ENCODE assay signal across 1 cellular context in the genomic region with DNA sequence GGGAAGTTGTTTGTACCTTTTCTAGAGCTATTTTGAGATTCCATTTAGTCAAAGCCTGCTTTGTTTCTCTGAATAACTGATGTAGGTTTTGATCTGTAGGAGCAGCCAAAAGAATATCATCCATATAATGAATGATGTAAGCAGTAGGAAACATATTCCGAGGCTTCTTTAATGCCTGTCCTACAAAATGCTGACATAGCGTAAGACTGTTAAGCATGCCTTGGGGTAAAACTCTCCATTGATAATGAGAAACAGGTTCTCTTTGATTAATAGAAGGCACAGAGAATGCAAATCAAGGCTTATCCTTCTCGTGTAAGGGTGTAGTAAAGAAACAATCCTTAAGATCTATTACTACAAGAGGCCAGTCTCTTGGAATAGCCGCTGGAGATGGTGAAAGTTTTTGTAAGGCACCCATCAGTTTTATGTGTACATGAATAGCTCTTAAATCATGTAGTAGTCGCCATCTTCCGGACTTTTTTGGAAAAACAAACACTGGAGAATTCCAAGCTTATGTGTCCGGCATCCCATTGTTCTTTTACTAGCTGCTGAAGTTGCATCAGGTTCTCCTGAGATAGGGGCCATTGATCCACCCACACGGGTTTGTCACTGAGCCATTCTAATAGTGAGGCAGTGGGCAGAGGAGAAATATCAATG.
TF ChIP-seq lines count a peak whose summit lies in the region.

No MANE protein-coding gene starts in this region.

TF ChIP-seq in GM23338, 12 proteins besides CTCF, POLR2A, EP300 and RAD21 (continued from another document):
- TF ChIP-seq, protein P1, sequence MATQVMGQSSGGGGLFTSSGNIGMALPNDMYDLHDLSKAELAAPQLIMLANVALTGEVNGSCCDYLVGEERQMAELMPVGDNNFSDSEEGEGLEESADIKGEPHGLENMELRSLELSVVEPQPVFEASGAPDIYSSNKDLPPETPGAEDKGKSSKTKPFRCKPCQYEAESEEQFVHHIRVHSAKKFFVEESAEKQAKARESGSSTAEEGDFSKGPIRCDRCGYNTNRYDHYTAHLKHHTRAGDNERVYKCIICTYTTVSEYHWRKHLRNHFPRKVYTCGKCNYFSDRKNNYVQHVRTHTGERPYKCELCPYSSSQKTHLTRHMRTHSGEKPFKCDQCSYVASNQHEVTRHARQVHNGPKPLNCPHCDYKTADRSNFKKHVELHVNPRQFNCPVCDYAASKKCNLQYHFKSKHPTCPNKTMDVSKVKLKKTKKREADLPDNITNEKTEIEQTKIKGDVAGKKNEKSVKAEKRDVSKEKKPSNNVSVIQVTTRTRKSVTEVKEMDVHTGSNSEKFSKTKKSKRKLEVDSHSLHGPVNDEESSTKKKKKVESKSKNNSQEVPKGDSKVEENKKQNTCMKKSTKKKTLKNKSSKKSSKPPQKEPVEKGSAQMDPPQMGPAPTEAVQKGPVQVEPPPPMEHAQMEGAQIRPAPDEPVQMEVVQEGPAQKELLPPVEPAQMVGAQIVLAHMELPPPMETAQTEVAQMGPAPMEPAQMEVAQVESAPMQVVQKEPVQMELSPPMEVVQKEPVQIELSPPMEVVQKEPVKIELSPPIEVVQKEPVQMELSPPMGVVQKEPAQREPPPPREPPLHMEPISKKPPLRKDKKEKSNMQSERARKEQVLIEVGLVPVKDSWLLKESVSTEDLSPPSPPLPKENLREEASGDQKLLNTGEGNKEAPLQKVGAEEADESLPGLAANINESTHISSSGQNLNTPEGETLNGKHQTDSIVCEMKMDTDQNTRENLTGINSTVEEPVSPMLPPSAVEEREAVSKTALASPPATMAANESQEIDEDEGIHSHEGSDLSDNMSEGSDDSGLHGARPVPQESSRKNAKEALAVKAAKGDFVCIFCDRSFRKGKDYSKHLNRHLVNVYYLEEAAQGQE (IDR thresholded peaks at IDR 0.05; ENCODE audit: unreplicated experiment): no peak
- TF ChIP-seq ZNF114 (CRISPR knock-in tag; IDR thresholded peaks at IDR 0.05) (no peak), STAT1 (IDR thresholded peaks at IDR 0.05; ENCODE audit: unreplicated experiment) (no peak), CREB1 (CRISPR knock-in tag; IDR thresholded peaks at IDR 0.05; ENCODE audit: low read depth) (no peak), JUNB (IDR thresholded peaks at IDR 0.05; ENCODE audit: unreplicated experiment) (no peak), EZH2phosphoT487 (IDR thresholded peaks at IDR 0.05; ENCODE audit: unreplicated experiment) (no peak), ZNF331 (CRISPR knock-in tag; IDR thresholded peaks at IDR 0.05; ENCODE audit: low read depth) (no peak), POLR2AphosphoS5 (IDR thresholded peaks at IDR 0.05; ENCODE audit: low read depth) (no peak), NANOG (IDR thresholded peaks at IDR 0.05; ENCODE audit: borderline replicate concordance) (no peak)
- TF ChIP-seq, protein P2, sequence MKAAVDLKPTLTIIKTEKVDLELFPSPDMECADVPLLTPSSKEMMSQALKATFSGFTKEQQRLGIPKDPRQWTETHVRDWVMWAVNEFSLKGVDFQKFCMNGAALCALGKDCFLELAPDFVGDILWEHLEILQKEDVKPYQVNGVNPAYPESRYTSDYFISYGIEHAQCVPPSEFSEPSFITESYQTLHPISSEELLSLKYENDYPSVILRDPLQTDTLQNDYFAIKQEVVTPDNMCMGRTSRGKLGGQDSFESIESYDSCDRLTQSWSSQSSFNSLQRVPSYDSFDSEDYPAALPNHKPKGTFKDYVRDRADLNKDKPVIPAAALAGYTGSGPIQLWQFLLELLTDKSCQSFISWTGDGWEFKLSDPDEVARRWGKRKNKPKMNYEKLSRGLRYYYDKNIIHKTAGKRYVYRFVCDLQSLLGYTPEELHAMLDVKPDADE (IDR thresholded peaks at IDR 0.05): no peak
